In the genomic region with DNA sequence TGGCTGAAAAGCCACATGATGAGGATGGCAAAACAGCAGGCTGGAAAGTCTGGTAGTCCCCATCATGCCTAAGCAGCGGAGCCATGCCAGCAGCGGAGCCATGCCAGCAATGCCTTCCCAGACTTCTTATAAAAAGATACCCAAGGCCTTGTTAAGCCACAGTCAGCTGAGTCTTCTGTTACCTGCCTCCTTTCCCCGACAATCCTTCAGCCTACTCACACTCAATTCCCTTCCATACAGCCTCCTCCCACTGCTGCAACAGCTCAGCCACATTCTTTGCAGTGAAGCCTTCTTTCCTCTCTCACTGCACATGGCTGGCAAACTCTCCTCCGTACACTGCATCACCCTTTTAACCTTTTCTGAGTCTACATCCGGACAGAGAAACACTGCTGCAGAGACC, we compare ENCODE assay signal across 19 cellular contexts.
A peak's percentile ranks its signal among the peaks of the same experiment; 100 is the strongest.
DNase-seq lines count a peak whose midpoint lies in the region; ATAC-seq, FAIRE-seq and TF ChIP-seq lines count a peak whose summit lies in the region.
"Had no signal": no experiment of that assay in that cellular context is flagged by ENCODE, and none has a peak within 500 bp of the region (broad histone marks: within the 10 kb centered on the region; RNA-seq: fewer than 3 reads in every experiment).

No MANE protein-coding gene starts in this region.

- TF ChIP-seq POLR2A in H1 (IDR thresholded peaks at IDR 0.05; ENCODE audit: control extremely low read depth in 1 of 2, low read depth in 2 of 2, low read length in 2 of 2), result no peak

- no peak overlapping the region for H3K4me2 ChIP-seq in H1 (ENCODE audit: insufficient read depth in 1 of 2, low read depth in 2 of 2, low read length in 2 of 2)

- H3K9me3 ChIP-seq in right atrium auricular region (no peaks in the 10 kb centered on the region), H1 (ENCODE audit: insufficient read depth in 2 of 2, low read depth in 1 of 2, low read length in 1 of 2) (no peaks in the 10 kb centered on the region)
- H3K9me3 ChIP-seq: adrenal gland, upper lobe of right lung had no signal

- no peaks in the 10 kb centered on the region; the same call in 1 of the 2 replicates for H3K79me1 ChIP-seq in H1 (ENCODE audit: low read depth, low read length)

- H3K36me3 Mint-ChIP-seq in nephron (ENCODE audit: low read depth), result no peaks in the 10 kb centered on the region

- FAIRE-seq in H1 (lab: Jason Lieb, UNC), result no peak
- FAIRE-seq: endometrium had no signal

- H3K4me1 Mint-ChIP-seq in nephron, result peaks cover 21% of the 10 kb centered on the region

- H3K36me3 ChIP-seq in right atrium auricular region (no peaks in the 10 kb centered on the region), H1 (ENCODE audit: control insufficient read depth in 2 of 4, insufficient read depth in 4 of 4, low read length in 3 of 4) (no peaks in the 10 kb centered on the region)
- H3K36me3 ChIP-seq: adrenal gland, upper lobe of right lung had no signal

- H3K27ac ChIP-seq in right atrium auricular region (no peak overlapping the region), H1 (ENCODE audit: low read depth, low read length) (no peak overlapping the region)
- H3K27ac ChIP-seq: adrenal gland, upper lobe of right lung had no signal

- H4K91ac ChIP-seq in H1 (replicated peaks; ENCODE audit: insufficient read length, low read length), result no peak overlapping the region

- peak; percentile 44 for ATAC-seq in Right ventricle myocardium superior (ENCODE audit: poor library complexity)
- ATAC-seq in GM18909 (IDR thresholded peaks at IDR 0.05; ENCODE audit: poor library complexity, unreplicated experiment), result no peak
- no peak for ATAC-seq in HG03457 (IDR thresholded peaks at IDR 0.05; ENCODE audit: unreplicated experiment)
- ATAC-seq: CD8-positive, alpha-beta T cell; stimulated activated naive CD8-positive, alpha-beta T cell treated with anti-CD3 and anti-CD28 coated beads, Interleukin-15, amount 100 ng/mL, for 72 hours; upper lobe of right lung had no signal

- H2BK12ac ChIP-seq in H1 (ENCODE audit: low read depth, low read length), result no peak overlapping the region; the same call in 1 of the 2 replicates

- H3K79me2 ChIP-seq in H1 (ENCODE audit: control insufficient read depth in 1 of 2, insufficient read depth in 2 of 2, low read length in 2 of 2), result no peaks in the 10 kb centered on the region; a peak in 1 of 4 replicates

- peak overlapping the region in 2 of 3 experiments; percentile 10 to 67 for H3K27ac Mint-ChIP-seq in nephron
- H3K27ac Mint-ChIP-seq: activated B cell treated with CpG ODN at 0.5 μM for 24 hours; CD8-positive, alpha-beta T cell; IgD-negative memory B cell had no signal

- H3K9ac ChIP-seq in H1 (replicated peaks in 1 of 4; ENCODE audit: extremely low read depth in 1 of 4, low read depth in 3 of 4, low read length in 3 of 4), result no peak overlapping the region

- TF ChIP-seq CTCF in right atrium auricular region (IDR thresholded peaks at IDR 0.05) (no peak), H1 (IDR thresholded peaks at IDR 0.05; ENCODE audit: control extremely low read depth in 1 of 3, insufficient read depth in 1 of 3, low read depth in 1 of 3, low read length in 3 of 3) (no peak), nephron (IDR thresholded peaks at IDR 0.05; ENCODE audit: unreplicated experiment in 3 of 3) (no peak)

- CTCF ChIA-PET in H1 (lab: Charles Lee; ENCODE audit: partially characterized antibody), result no interaction called here

- H3K18ac ChIP-seq in H1 (ENCODE audit: extremely low read depth, low read length), result peak overlapping the region; percentile 11; the same call in 1 of the 2 replicates

- H3K4me1 ChIP-seq in right atrium auricular region, result peaks cover 0 to 4% of the 10 kb centered on the region in 2 donors
- peaks cover 0 to 9% (median under 1%) of the 10 kb centered on the region in 4 experiments; a peak in 3 of 7 replicates for H3K4me1 ChIP-seq in H1 (replicated peaks in 1 of 4; ENCODE audit: control insufficient read depth in 3 of 4, insufficient read depth in 4 of 4, low read length in 3 of 4)
- H3K4me1 ChIP-seq: adrenal gland, upper lobe of right lung had no signal

- no peak overlapping the region for H2BK15ac ChIP-seq in H1 (ENCODE audit: low read length)

- H2BK120ac ChIP-seq in H1 (replicated peaks; ENCODE audit: low read depth, low read length), result no peak overlapping the region

- H2BK5ac ChIP-seq in H1 (ENCODE audit: low read depth, low read length), result no peak overlapping the region

- WGBS in H1 (ENCODE audit: extremely low coverage in 1 of 2, insufficient coverage in 1 of 2, insufficient read length in 1 of 2, insufficient replicate concordance in 2 of 2, low coverage in 1 of 2, low lambda C conversion rate in 2 of 2, missing lambda C conversion rate in 1 of 2), 2 experiments, result 93% methylated on average over 5 of the region's 5 CpGs; no CpG with 5 or more reads in 1 of the 2 experiments

- no peak overlapping the region for H3K4me3 Mint-ChIP-seq in nephron
- H3K4me3 Mint-ChIP-seq: activated B cell treated with CpG ODN at 0.5 μM for 24 hours; CD8-positive, alpha-beta T cell; IgD-negative memory B cell; stimulated activated naive CD8-positive, alpha-beta T cell treated with anti-CD3 and anti-CD28 coated beads, Interleukin-15, amount 100 ng/mL, for 72 hours had no signal

- no peak overlapping the region for H2AFZ ChIP-seq in H1 (ENCODE audit: low read length)

- no peak for TF ChIP-seq RAD21 in H1 (IDR thresholded peaks at IDR 0.05 in 1 of 2, conservative IDR thresholded peaks at IDR 0.05 in 1 of 2; ENCODE audit: low read depth in 2 of 2, low read length in 2 of 2)

- H3K4ac ChIP-seq in H1 (replicated peaks; ENCODE audit: insufficient read length, low read depth, low read length), result no peak overlapping the region

- no peak overlapping the region for H3K4me3 ChIP-seq in right atrium auricular region
- no peak overlapping the region for H3K4me3 ChIP-seq in H1 (ENCODE audit: extremely low read depth in 1 of 4, insufficient read depth in 2 of 4, low read depth in 3 of 4, low read length in 4 of 4)
- H3K4me3 ChIP-seq: adrenal gland, upper lobe of right lung had no signal

- POLR2A ChIA-PET in H1 (lab: Charles Lee; ENCODE audit: partially characterized antibody), result no interaction called here

- DNase-seq in Right ventricle myocardium superior (no peak), right atrium auricular region (ENCODE audit: low spot score) (no peak), H1 (ENCODE audit: low read depth in 1 of 2, low spot score in 2 of 2) (no peak), superior temporal gyrus (ENCODE audit: extremely low spot score) (peak; percentile 45), SW 1271 (lab: John Stamatoyannopoulos, UW) (no peak)
- DNase-seq: activated B cell treated with CpG ODN at 0.5 μM for 24 hours; adrenal gland; CD8-positive, alpha-beta T cell; DMS79 treated with DMSO at 0.1 percent for 48 hours; NCI-H2029 treated with DMSO at 0.1 percent for 48 hours; NCI-H524 treated with DMSO at 0.1 percent for 48 hours; SHP77; stimulated activated naive CD8-positive, alpha-beta T cell treated with anti-CD3 and anti-CD28 coated beads, Interleukin-15, amount 100 ng/mL, for 72 hours; upper lobe of right lung had no signal

- peak overlapping the region; percentile 16; the same call in 1 of the 2 replicates for H2AK5ac ChIP-seq in H1 (ENCODE audit: low read depth, low read length)

- H3K23me2 ChIP-seq in H1 (ENCODE audit: low read depth, low read length), result no peaks in the 10 kb centered on the region

- no peak for TF ChIP-seq EP300 in H1 (IDR thresholded peaks at IDR 0.05; ENCODE audit: borderline replicate concordance in 1 of 2, low read depth in 2 of 2, low read length in 2 of 2)

- no peak overlapping the region for H3K56ac ChIP-seq in H1 (replicated peaks; ENCODE audit: insufficient read length, low read depth, low read length)

- H3K23ac ChIP-seq in H1 (ENCODE audit: insufficient read length), result no peak overlapping the region

- intact Hi-C loops in Right ventricle myocardium superior (cut with DNase I), result no loop called here

- H3K27me3 ChIP-seq in right atrium auricular region (no peaks in the 10 kb centered on the region), H1 (replicated peaks in 1 of 4; ENCODE audit: control insufficient read depth in 3 of 4, extremely low read depth in 1 of 4, insufficient read depth in 3 of 4, low read length in 3 of 4) (no peaks in the 10 kb centered on the region)
- H3K27me3 ChIP-seq: adrenal gland, upper lobe of right lung had no signal

- H2BK20ac ChIP-seq in H1 (ENCODE audit: low read length), result no peak overlapping the region

- H4K20me1 ChIP-seq in H1 (replicated peaks in 1 of 2; ENCODE audit: control insufficient read depth in 1 of 2, insufficient read depth in 2 of 2, low read length in 2 of 2), result no peaks in the 10 kb centered on the region

- no peak overlapping the region for H4K5ac ChIP-seq in H1 (ENCODE audit: insufficient read length, low read depth, low read length)

- no peaks in the 10 kb centered on the region for H3K9me3 Mint-ChIP-seq in nephron
- H3K9me3 Mint-ChIP-seq: activated B cell treated with CpG ODN at 0.5 μM for 24 hours; CD8-positive, alpha-beta T cell; IgD-negative memory B cell; stimulated activated naive CD8-positive, alpha-beta T cell treated with anti-CD3 and anti-CD28 coated beads, Interleukin-15, amount 100 ng/mL, for 72 hours had no signal

- H4K8ac ChIP-seq in H1 (ENCODE audit: extremely low read depth, insufficient read depth, low read length), result no peak overlapping the region

- H3K14ac ChIP-seq in H1 (ENCODE audit: insufficient read length), result no peak overlapping the region

- no peaks in the 10 kb centered on the region for H3K27me3 Mint-ChIP-seq in nephron (ENCODE audit: low read depth)
- H3K27me3 Mint-ChIP-seq: activated B cell treated with CpG ODN at 0.5 μM for 24 hours; IgD-negative memory B cell; stimulated activated naive CD8-positive, alpha-beta T cell treated with anti-CD3 and anti-CD28 coated beads, Interleukin-15, amount 100 ng/mL, for 72 hours had no signal

TF ChIP-seq in H1, 55 proteins besides CTCF, POLR2A, EP300 and RAD21:
- no peak for TF ChIP-seq RNF2 (IDR thresholded peaks at IDR 0.05; ENCODE audit: borderline replicate concordance, low read depth, low read length, missing control alignments, poor library complexity, severe bottlenecking)
- TF ChIP-seq CBX8 (IDR thresholded peaks at IDR 0.05; ENCODE audit: borderline replicate concordance, low read depth, low read length), result no peak
- no peak for TF ChIP-seq JUND (IDR thresholded peaks at IDR 0.05; ENCODE audit: low read length)
- TF ChIP-seq SP1 (IDR thresholded peaks at IDR 0.05; ENCODE audit: low read depth, low read length), result no peak
- TF ChIP-seq, protein P1, sequence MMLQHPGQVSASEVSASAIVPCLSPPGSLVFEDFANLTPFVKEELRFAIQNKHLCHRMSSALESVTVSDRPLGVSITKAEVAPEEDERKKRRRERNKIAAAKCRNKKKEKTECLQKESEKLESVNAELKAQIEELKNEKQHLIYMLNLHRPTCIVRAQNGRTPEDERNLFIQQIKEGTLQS (IDR thresholded peaks at IDR 0.05; ENCODE audit: insufficient read depth, low read depth, low read length), result no peak
- TF ChIP-seq ASH2L (IDR thresholded peaks at IDR 0.05; ENCODE audit: low read length), result no peak
- no peak for TF ChIP-seq GABPA (IDR thresholded peaks at IDR 0.05; ENCODE audit: borderline replicate concordance, insufficient read depth, low read length)
